1 cellular context compared by ENCODE assay signal in genomic region chr12:27024291-27024690, GRCh38.
TF ChIP-seq lines count a peak whose summit lies in the region.

No MANE protein-coding gene starts in this region.

TF ChIP-seq in GM23338, 12 proteins besides CTCF, POLR2A, EP300 and RAD21:
- TF ChIP-seq, protein P1, sequence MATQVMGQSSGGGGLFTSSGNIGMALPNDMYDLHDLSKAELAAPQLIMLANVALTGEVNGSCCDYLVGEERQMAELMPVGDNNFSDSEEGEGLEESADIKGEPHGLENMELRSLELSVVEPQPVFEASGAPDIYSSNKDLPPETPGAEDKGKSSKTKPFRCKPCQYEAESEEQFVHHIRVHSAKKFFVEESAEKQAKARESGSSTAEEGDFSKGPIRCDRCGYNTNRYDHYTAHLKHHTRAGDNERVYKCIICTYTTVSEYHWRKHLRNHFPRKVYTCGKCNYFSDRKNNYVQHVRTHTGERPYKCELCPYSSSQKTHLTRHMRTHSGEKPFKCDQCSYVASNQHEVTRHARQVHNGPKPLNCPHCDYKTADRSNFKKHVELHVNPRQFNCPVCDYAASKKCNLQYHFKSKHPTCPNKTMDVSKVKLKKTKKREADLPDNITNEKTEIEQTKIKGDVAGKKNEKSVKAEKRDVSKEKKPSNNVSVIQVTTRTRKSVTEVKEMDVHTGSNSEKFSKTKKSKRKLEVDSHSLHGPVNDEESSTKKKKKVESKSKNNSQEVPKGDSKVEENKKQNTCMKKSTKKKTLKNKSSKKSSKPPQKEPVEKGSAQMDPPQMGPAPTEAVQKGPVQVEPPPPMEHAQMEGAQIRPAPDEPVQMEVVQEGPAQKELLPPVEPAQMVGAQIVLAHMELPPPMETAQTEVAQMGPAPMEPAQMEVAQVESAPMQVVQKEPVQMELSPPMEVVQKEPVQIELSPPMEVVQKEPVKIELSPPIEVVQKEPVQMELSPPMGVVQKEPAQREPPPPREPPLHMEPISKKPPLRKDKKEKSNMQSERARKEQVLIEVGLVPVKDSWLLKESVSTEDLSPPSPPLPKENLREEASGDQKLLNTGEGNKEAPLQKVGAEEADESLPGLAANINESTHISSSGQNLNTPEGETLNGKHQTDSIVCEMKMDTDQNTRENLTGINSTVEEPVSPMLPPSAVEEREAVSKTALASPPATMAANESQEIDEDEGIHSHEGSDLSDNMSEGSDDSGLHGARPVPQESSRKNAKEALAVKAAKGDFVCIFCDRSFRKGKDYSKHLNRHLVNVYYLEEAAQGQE (IDR thresholded peaks at IDR 0.05; ENCODE audit: unreplicated experiment) = no peak
- TF ChIP-seq STAT1 (IDR thresholded peaks at IDR 0.05; ENCODE audit: unreplicated experiment) (no peak), ZNF114 (CRISPR knock-in tag; IDR thresholded peaks at IDR 0.05) (no peak), CREB1 (CRISPR knock-in tag; IDR thresholded peaks at IDR 0.05; ENCODE audit: low read depth) (no peak), EZH2 (IDR thresholded peaks at IDR 0.05; ENCODE audit: low read depth, unreplicated experiment) (no peak), POLR2AphosphoS5 (IDR thresholded peaks at IDR 0.05; ENCODE audit: low read depth) (no peak), EZH2phosphoT487 (IDR thresholded peaks at IDR 0.05; ENCODE audit: unreplicated experiment) (no peak), ZNF331 (CRISPR knock-in tag; IDR thresholded peaks at IDR 0.05; ENCODE audit: low read depth) (no peak), NANOG (IDR thresholded peaks at IDR 0.05; ENCODE audit: borderline replicate concordance) (no peak), ETS1 (IDR thresholded peaks at IDR 0.05) (no peak), JUNB (IDR thresholded peaks at IDR 0.05; ENCODE audit: unreplicated experiment) (no peak)
- TF ChIP-seq, protein P2, sequence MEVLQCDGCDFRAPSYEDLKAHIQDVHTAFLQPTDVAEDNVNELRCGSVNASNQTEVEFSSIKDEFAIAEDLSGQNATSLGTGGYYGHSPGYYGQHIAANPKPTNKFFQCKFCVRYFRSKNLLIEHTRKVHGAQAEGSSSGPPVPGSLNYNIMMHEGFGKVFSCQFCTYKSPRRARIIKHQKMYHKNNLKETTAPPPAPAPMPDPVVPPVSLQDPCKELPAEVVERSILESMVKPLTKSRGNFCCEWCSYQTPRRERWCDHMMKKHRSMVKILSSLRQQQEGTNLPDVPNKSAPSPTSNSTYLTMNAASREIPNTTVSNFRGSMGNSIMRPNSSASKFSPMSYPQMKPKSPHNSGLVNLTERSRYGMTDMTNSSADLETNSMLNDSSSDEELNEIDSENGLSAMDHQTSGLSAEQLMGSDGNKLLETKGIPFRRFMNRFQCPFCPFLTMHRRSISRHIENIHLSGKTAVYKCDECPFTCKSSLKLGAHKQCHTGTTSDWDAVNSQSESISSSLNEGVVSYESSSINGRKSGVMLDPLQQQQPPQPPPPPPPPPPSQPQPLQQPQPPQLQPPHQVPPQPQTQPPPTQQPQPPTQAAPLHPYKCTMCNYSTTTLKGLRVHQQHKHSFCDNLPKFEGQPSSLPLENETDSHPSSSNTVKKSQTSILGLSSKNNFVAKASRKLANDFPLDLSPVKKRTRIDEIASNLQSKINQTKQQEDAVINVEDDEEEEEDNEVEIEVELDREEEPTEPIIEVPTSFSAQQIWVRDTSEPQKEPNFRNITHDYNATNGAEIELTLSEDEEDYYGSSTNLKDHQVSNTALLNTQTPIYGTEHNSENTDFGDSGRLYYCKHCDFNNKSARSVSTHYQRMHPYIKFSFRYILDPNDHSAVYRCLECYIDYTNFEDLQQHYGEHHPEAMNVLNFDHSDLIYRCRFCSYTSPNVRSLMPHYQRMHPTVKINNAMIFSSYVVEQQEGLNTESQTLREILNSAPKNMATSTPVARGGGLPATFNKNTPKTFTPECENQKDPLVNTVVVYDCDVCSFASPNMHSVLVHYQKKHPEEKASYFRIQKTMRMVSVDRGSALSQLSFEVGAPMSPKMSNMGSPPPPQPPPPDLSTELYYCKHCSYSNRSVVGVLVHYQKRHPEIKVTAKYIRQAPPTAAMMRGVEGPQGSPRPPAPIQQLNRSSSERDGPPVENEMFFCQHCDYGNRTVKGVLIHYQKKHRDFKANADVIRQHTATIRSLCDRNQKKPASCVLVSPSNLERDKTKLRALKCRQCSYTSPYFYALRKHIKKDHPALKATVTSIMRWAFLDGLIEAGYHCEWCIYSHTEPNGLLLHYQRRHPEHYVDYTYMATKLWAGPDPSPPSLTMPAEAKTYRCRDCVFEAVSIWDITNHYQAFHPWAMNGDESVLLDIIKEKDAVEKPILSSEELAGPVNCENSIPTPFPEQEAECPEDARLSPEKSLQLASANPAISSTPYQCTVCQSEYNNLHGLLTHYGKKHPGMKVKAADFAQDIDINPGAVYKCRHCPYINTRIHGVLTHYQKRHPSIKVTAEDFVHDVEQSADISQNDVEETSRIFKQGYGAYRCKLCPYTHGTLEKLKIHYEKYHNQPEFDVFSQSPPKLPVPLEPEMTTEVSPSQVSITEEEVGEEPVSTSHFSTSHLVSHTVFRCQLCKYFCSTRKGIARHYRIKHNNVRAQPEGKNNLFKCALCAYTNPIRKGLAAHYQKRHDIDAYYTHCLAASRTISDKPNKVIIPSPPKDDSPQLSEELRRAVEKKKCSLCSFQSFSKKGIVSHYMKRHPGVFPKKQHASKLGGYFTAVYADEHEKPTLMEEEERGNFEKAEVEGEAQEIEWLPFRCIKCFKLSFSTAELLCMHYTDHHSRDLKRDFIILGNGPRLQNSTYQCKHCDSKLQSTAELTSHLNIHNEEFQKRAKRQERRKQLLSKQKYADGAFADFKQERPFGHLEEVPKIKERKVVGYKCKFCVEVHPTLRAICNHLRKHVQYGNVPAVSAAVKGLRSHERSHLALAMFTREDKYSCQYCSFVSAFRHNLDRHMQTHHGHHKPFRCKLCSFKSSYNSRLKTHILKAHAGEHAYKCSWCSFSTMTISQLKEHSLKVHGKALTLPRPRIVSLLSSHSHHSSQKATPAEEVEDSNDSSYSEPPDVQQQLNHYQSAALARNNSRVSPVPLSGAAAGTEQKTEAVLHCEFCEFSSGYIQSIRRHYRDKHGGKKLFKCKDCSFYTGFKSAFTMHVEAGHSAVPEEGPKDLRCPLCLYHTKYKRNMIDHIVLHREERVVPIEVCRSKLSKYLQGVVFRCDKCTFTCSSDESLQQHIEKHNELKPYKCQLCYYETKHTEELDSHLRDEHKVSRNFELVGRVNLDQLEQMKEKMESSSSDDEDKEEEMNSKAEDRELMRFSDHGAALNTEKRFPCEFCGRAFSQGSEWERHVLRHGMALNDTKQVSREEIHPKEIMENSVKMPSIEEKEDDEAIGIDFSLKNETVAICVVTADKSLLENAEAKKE (CRISPR knock-in tag; IDR thresholded peaks at IDR 0.05) = no peak
